In the genomic region with DNA sequence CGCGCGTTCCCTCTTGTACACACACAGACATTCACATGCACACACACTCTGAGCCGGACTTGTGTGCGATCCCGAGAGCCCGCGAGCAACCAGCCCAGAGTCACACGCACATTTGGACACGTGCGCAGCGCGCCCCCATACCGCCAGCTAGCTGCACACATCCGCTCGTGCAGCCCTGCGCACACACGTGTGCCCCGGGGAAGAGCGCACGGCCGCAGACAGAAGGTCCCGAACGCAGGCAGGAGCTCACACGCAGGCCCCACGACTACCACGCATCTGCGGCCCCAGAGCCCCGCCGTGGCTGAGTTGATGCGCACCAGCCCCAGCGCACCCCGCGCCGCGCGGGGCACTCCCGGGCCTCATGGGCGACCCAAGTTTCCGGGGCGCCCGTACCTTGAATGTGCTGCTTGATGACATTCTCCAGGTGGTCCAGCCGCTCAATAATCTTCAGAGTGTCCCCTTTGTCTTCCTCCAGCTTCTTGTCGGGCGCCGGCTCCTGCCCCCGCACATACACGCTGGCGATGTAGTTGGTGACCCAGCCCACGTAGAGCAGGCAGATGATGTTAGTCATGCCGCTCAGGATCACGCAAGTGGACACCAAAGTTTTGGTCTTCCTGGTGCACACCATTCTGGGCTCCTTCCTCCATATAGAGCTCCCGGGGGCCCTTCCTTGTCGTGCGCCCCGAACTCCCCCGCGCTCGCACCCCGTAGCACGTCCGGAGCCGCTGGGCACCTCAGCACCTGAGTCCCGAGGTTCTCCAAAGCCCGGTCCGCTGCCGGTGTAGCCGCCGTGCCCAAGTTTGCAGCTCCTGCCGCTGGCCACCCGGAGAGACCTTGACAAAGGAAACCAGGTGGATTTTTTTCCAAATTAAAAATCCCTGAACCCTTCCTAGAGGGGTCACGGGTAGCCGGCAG, we compare ENCODE assay signal across 8 cellular contexts. TPM values are rescaled to one million over a fixed set of nuclear protein-coding genes. Genes with fewer than 3 reads are reported as not detected.
A peak's percentile ranks its signal among the peaks of the same experiment; 100 is the strongest.
DNase-seq lines count a peak whose midpoint lies in the region; ATAC-seq and TF ChIP-seq lines count a peak whose summit lies in the region.

No MANE protein-coding gene starts in this region.

- no peak for TF ChIP-seq CTCF in colonic mucosa (IDR thresholded peaks at IDR 0.05)

- no peaks in the 10 kb centered on the region for H3K27me3 ChIP-seq in colonic mucosa

- intact Hi-C loops in colonic mucosa (cut with DNase I), result no loop called here

- peak overlapping the region; percentile 52 to 68 for H3K9ac ChIP-seq in colonic mucosa (ENCODE audit: low read depth in 2 of 2, low read length in 2 of 2)

- peak; percentile 35 for DNase-seq in activated T-cell treated with anti-CD3 and anti-CD28 coated beads for 48 hours (ENCODE audit: low read depth)
- no peak for DNase-seq in activated T-cell treated with anti-CD3 and anti-CD28 coated beads, Interleukin-2, amount 50 U/mL, for 1 hour
- DNase-seq in RKO (ENCODE audit: low spot score), result peak; percentile 69
- DNase-seq in colonic mucosa, result peak; percentile 27
- DNase-seq in lung microvascular endothelial cell (ENCODE audit: low read depth in 2 of 2), result peak; percentile 16 to 67
- DNase-seq in substantia nigra (lab: John Stamatoyannopoulos, UW), result peak in 16 of 49 donors; percentile 21 to 70 (median 40)
- DNase-seq in SHP77 (lab: John Stamatoyannopoulos, UW), result no peak

- peak; percentile 29 for ATAC-seq in HG02759 (IDR thresholded peaks at IDR 0.05; ENCODE audit: unreplicated experiment)

- H3K4me3 ChIP-seq in colonic mucosa, result peak overlapping the region; percentile 55

- no peaks in the 10 kb centered on the region for H3K36me3 ChIP-seq in colonic mucosa

- H3K9me3 ChIP-seq in colonic mucosa, result no peaks in the 10 kb centered on the region

- H3K27ac ChIP-seq in colonic mucosa (peak overlapping the region; percentile 58), substantia nigra (ENCODE audit: low read depth, low read length, poor library complexity, severe bottlenecking) (peak overlapping the region; percentile 6)

- no peaks in the 10 kb centered on the region for H3K4me1 ChIP-seq in colonic mucosa

RNA-seq across cellular contexts. Expression of gene GALNT18, which starts 0.6 kb away (rescaled TPM):
- total RNA-seq in colonic mucosa (1 to 10 TPM; 3.6 to 8.3 TPM), lung microvascular endothelial cell (64.5 and 240 TPM in 2 replicates)

Comparison
In these comparisons a context has a peak if more than half of its experiments do, and no peak if none do; other contexts are left out.
1. DNase-seq: peak in activated T-cell treated with anti-CD3 and anti-CD28 coated beads for 48 hours (single experiment), RKO (single experiment), colonic mucosa (single experiment) and lung microvascular endothelial cell (2 of 2); none in activated T-cell treated with anti-CD3 and anti-CD28 coated beads, Interleukin-2, amount 50 U/mL, for 1 hour (single experiment) and SHP77 (0 of 2).